Comparison of ENCODE assay signal across 3 cellular contexts in genomic region chr17:35089846-35090193, GRCh38.
TF ChIP-seq lines count a peak whose summit lies in the region.

No MANE protein-coding gene starts in this region.

TF ChIP-seq in SK-N-SH, 30 proteins besides CTCF, POLR2A, EP300 and RAD21:
- TF ChIP-seq ZBTB33 (IDR thresholded peaks at IDR 0.05; ENCODE audit: borderline replicate concordance, low read depth) (no peak), GABPA (IDR thresholded peaks at IDR 0.05; ENCODE audit: low read depth) (no peak)
TF ChIP-seq in SK-N-SH: peak in this region for 0.

TF ChIP-seq in SK-N-SH treated with all-trans-retinoic acid at 6 μM for 48 hours, 23 proteins besides CTCF, POLR2A, EP300 and RAD21:
- TF ChIP-seq CSRNP3 (CRISPR knock-in tag; IDR thresholded peaks at IDR 0.05) (no peak), CSDC2 (CRISPR knock-in tag; IDR thresholded peaks at IDR 0.05) (no peak), ISL1 (CRISPR knock-in tag; IDR thresholded peaks at IDR 0.05) (no peak), RARB (CRISPR knock-in tag; IDR thresholded peaks at IDR 0.05) (no peak)

TF ChIP-seq in neural cell, 6 proteins besides CTCF, POLR2A, EP300 and RAD21:
- TF ChIP-seq SMC3 (conservative IDR thresholded peaks at IDR 0.05; ENCODE audit: poor library complexity) (no peak), TAF1 (IDR thresholded peaks at IDR 0.05; ENCODE audit: low read depth) (no peak), EZH2 (IDR thresholded peaks at IDR 0.05; ENCODE audit: borderline replicate concordance, insufficient read depth, low read length, poor library complexity, severe bottlenecking) (no peak), MXI1 (conservative IDR thresholded peaks at IDR 0.05; ENCODE audit: poor library complexity, severe bottlenecking) (no peak), POLR2AphosphoS5 (IDR thresholded peaks at IDR 0.05) (no peak), REST (IDR thresholded peaks at IDR 0.05; ENCODE audit: borderline replicate concordance) (no peak)
